Comparison of ENCODE assay signal across 25 cellular contexts in the genomic region with DNA sequence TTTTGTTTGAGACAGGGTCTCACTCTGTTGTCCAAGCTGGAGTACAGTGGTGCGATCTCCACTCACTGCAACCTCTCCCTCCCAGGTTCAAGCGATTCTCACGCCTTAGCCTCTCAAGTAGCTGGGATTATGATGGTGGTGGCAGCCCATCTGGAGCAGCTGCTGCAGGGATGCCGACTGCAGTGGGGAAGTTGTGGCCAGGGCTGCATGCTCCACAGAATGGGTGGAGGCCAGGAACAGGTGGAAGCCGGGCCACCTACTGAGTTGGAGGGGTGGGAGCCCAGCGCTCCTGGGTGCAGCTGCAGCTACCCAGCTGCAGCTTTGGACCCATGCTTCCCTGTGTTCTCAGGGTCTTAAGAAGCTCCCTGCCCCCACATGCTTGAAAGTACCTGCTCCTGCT.
"Had no signal": no experiment of that assay in that cellular context is flagged by ENCODE, and none has a peak within 500 bp of the region (broad histone marks: within the 10 kb centered on the region; RNA-seq: fewer than 3 reads in every experiment).

No MANE protein-coding gene starts in this region.

- H3K27ac ChIP-seq: brain microvascular endothelial cell, coronary artery, epithelial cell of prostate, esophagus squamous epithelium, WERI-Rb-1 had no signal

- H3K27me3 ChIP-seq: brain microvascular endothelial cell, esophagus squamous epithelium had no signal

- H3K4me1 ChIP-seq: esophagus squamous epithelium had no signal

- H3K4me3 ChIP-seq: coronary artery, esophagus squamous epithelium had no signal

- H3K36me3 ChIP-seq: brain microvascular endothelial cell, esophagus squamous epithelium, WERI-Rb-1 had no signal

- ATAC-seq: activated CD4-positive, CD25-positive, alpha-beta regulatory T cell treated with anti-CD3 and anti-CD28 coated beads, Interleukin-2, amount 50 U/mL, for 24 hours; activated CD8-positive, alpha-beta T cell treated with anti-CD3 and anti-CD28 coated beads for 36 hours; activated T-cell treated with anti-CD3 and anti-CD28 coated beads, Interleukin-2, amount 50 U/mL, for 4 hours; activated T-helper 17 cell treated with anti-CD3 and anti-CD28 coated beads, Interleukin-2, amount 50 U/mL, for 72 hours; T-helper 17 cell had no signal

- DNase-seq: activated B cell treated with CpG ODN at 0.5 μM for 24 hours; activated CD4-positive, alpha-beta T cell treated with anti-CD3 and anti-CD28 coated beads for 48 hours; activated CD4-positive, alpha-beta T cell treated with anti-CD3 and anti-CD28 coated beads, Interleukin-2, amount 50 U/mL, for 1 hour; activated CD4-positive, alpha-beta T cell treated with anti-CD3 and anti-CD28 coated beads, Interleukin-2, amount 50 U/mL, for 48 hours; activated CD8-positive, alpha-beta memory T cell treated with anti-CD3 and anti-CD28 coated beads for 24 hours; activated CD8-positive, alpha-beta T cell treated with anti-CD3 and anti-CD28 coated beads for 36 hours; activated effector memory CD4-positive, alpha-beta T cell treated with Interleukin-2 at 50 U/mL for 16 hours; activated gamma-delta T cell treated with Interleukin-2 at 50 U/mL for 16 hours; activated naive CD4-positive, alpha-beta T cell treated with anti-CD3 and anti-CD28 coated beads, Interleukin-2, amount 50 U/mL, for 16 hours; activated naive CD4-positive, alpha-beta T cell treated with Interleukin-2 at 50 U/mL for 16 hours; activated T-cell treated with anti-CD3 and anti-CD28 coated beads, Interleukin-2, amount 50 U/mL, for 4 hours; amniotic stem cell; anterior cingulate cortex; brain microvascular endothelial cell; effector CD8-positive, alpha-beta T cell; esophagus squamous epithelium; foreskin melanocyte; head of caudate nucleus; T-helper 17 cell; T1000; WERI-Rb-1 had no signal

- H3K9me3 ChIP-seq: esophagus squamous epithelium had no signal
